Comparison of ENCODE assay signal across 27 cellular contexts in genomic region chrX:43586855-43587254, GRCh38.
DNase-seq lines count a peak whose midpoint lies in the region; ATAC-seq, FAIRE-seq and TF ChIP-seq lines count a peak whose summit lies in the region.
"Had no signal": no experiment of that assay in that cellular context is flagged by ENCODE, and none has a peak within 500 bp of the region (broad histone marks: within the 10 kb centered on the region; RNA-seq: fewer than 3 reads in every experiment).

No MANE protein-coding gene starts in this region.

- H3K79me2 ChIP-seq in astrocyte (ENCODE audit: insufficient read depth, low read length) (no peaks in the 10 kb centered on the region), Karpas-422 (ENCODE audit: low read length) (no peaks in the 10 kb centered on the region)

- intact Hi-C loops in colonic mucosa (cut with DNase I) = no loop called here
- intact Hi-C loops in left colon (cut with DNase I, micrococcal nuclease) = no loop called here

- TF ChIP-seq CTCF in astrocyte (IDR thresholded peaks at IDR 0.05; ENCODE audit: insufficient read depth, low read depth, low read length) = no peak
- no peak for TF ChIP-seq CTCF in colonic mucosa (IDR thresholded peaks at IDR 0.05)

- H3K27ac ChIP-seq in astrocyte (ENCODE audit: low read depth, low read length) (no peak overlapping the region), colonic mucosa (peak overlapping the region; percentile 42), small intestine (ENCODE audit: low read depth in 1 of 2, low read length in 1 of 2) (no peak overlapping the region), Karpas-422 (ENCODE audit: low read length) (no peak overlapping the region)
- H3K27ac ChIP-seq: A549; BLaER1 treated with 17β-estradiol and CSF1 and Interleukin-3, amounts not matched to agents 10 nM and 100 nM; GM23248 had no signal

- no peaks in the 10 kb centered on the region for H3K4me1 Mint-ChIP-seq in astrocyte (ENCODE audit: low read depth, unreplicated experiment)
- H3K4me1 Mint-ChIP-seq: CD8-positive, alpha-beta memory T cell had no signal

- no peaks in the 10 kb centered on the region for H3K9me2 ChIP-seq in Karpas-422 (replicated peaks; ENCODE audit: insufficient read depth, low read length)

- no peak overlapping the region for H3K4me3 Mint-ChIP-seq in astrocyte (ENCODE audit: unreplicated experiment)
- H3K4me3 Mint-ChIP-seq: CD14-positive monocyte; CD4-positive, alpha-beta T cell; CD8-positive, alpha-beta memory T cell had no signal

- H3K4me2 ChIP-seq in astrocyte (ENCODE audit: low read length) (no peak overlapping the region), Karpas-422 (ENCODE audit: low read depth, low read length, poor library complexity, severe bottlenecking) (no peak overlapping the region)
- H3K4me2 ChIP-seq: A549; BLaER1 treated with 17β-estradiol and CSF1 and Interleukin-3, amounts not matched to agents 10 nM and 100 nM had no signal

- WGBS in small intestine, 3 donors = 10 to 44% (median 22%) methylated on average over 3 of the region's 3 CpGs

- H3K4me3 ChIP-seq in astrocyte (ENCODE audit: insufficient read depth, low read depth, low read length) (no peak overlapping the region), colonic mucosa (no peak overlapping the region), small intestine (ENCODE audit: low read depth in 1 of 2, low read length in 2 of 2) (no peak overlapping the region), Karpas-422 (ENCODE audit: low read length) (no peak overlapping the region)
- H3K4me3 ChIP-seq: A549; BLaER1 treated with 17β-estradiol and CSF1 and Interleukin-3, amounts not matched to agents 10 nM and 100 nM; GM12878; GM23248 had no signal

- H3K27ac Mint-ChIP-seq in astrocyte (ENCODE audit: unreplicated experiment) = no peak overlapping the region
- H3K27ac Mint-ChIP-seq: CD14-positive monocyte; CD4-positive, alpha-beta T cell; CD8-positive, alpha-beta memory T cell had no signal

- H3K4me1 ChIP-seq in astrocyte (ENCODE audit: insufficient read depth, low read length) (no peaks in the 10 kb centered on the region), colonic mucosa (no peaks in the 10 kb centered on the region), small intestine (ENCODE audit: control insufficient read depth in 2 of 2, insufficient read depth in 1 of 2, low read depth in 1 of 2, low read length in 1 of 2) (no peaks in the 10 kb centered on the region), Karpas-422 (ENCODE audit: low read length) (no peaks in the 10 kb centered on the region)
- H3K4me1 ChIP-seq: A549; BE2C; BLaER1 treated with 17β-estradiol and CSF1 and Interleukin-3, amounts not matched to agents 10 nM and 100 nM had no signal

- H3K9ac ChIP-seq in astrocyte (ENCODE audit: low read length) (no peak overlapping the region), colonic mucosa (ENCODE audit: low read depth in 2 of 2, low read length in 2 of 2) (no peak overlapping the region), Karpas-422 (ENCODE audit: low read length) (no peak overlapping the region)
- H3K9ac ChIP-seq: BLaER1 treated with 17β-estradiol and CSF1 and Interleukin-3, amounts not matched to agents 10 nM and 100 nM; GM23248 had no signal

- no peaks in the 10 kb centered on the region for H4K20me1 ChIP-seq in astrocyte (ENCODE audit: insufficient read depth, low read length)
- H4K20me1 ChIP-seq in Karpas-422 (ENCODE audit: insufficient read depth, low read depth, low read length) = no peaks in the 10 kb centered on the region
- H4K20me1 ChIP-seq: BLaER1 treated with 17β-estradiol and CSF1 and Interleukin-3, amounts not matched to agents 10 nM and 100 nM had no signal

- H2AFZ ChIP-seq in astrocyte (ENCODE audit: low read depth, low read length) (no peak overlapping the region), Karpas-422 (ENCODE audit: low read length) (no peak overlapping the region)
- H2AFZ ChIP-seq: GM23248 had no signal

- no peaks in the 10 kb centered on the region for H3K9me3 Mint-ChIP-seq in astrocyte (ENCODE audit: unreplicated experiment)
- H3K9me3 Mint-ChIP-seq: CD4-positive, alpha-beta T cell had no signal

- no peaks in the 10 kb centered on the region for H3K36me3 ChIP-seq in astrocyte (ENCODE audit: insufficient read depth, low read length)
- no peaks in the 10 kb centered on the region for H3K36me3 ChIP-seq in colonic mucosa
- no peaks in the 10 kb centered on the region for H3K36me3 ChIP-seq in small intestine (ENCODE audit: control insufficient read depth in 2 of 2, insufficient read depth in 2 of 2, low read length in 2 of 2)
- H3K36me3 ChIP-seq in Karpas-422 (ENCODE audit: insufficient read depth, low read length) = no peaks in the 10 kb centered on the region
- H3K36me3 ChIP-seq: BE2C; BLaER1 treated with 17β-estradiol and CSF1 and Interleukin-3, amounts not matched to agents 10 nM and 100 nM had no signal

- H3K27me3 Mint-ChIP-seq in astrocyte (ENCODE audit: low read depth, unreplicated experiment) = no peaks in the 10 kb centered on the region
- H3K27me3 Mint-ChIP-seq: CD4-positive, alpha-beta T cell had no signal

- FAIRE-seq in astrocyte (lab: Jason Lieb, UNC) = peak; percentile 26
- no peak for FAIRE-seq in small intestine (lab: Jason Lieb, UNC)
- FAIRE-seq: A549, D721Med, GM12878, GM19239, H1 had no signal

- no peaks in the 10 kb centered on the region for H3K36me3 Mint-ChIP-seq in astrocyte (ENCODE audit: low read depth, unreplicated experiment)
- H3K36me3 Mint-ChIP-seq: CD14-positive monocyte; CD8-positive, alpha-beta memory T cell had no signal

- H3K9me3 ChIP-seq in astrocyte (ENCODE audit: insufficient read depth, low read depth, low read length) = no peaks in the 10 kb centered on the region
- H3K9me3 ChIP-seq in colonic mucosa = no peaks in the 10 kb centered on the region
- no peaks in the 10 kb centered on the region for H3K9me3 ChIP-seq in small intestine (ENCODE audit: control insufficient read depth, low read depth)
- peaks cover 3% of the 10 kb centered on the region for H3K9me3 ChIP-seq in Karpas-422 (ENCODE audit: low read length)
- H3K9me3 ChIP-seq: A549, BE2C had no signal

- no peak for DNase-seq in astrocyte (ENCODE audit: low read depth)
- peak; percentile 51 for DNase-seq in colonic mucosa
- no peak for DNase-seq in left colon
- DNase-seq in small intestine = peak; percentile 70
- no peak for DNase-seq in stimulated activated CD4-positive, alpha-beta T cell treated with anti-CD3 and anti-CD28 coated beads, Interleukin-2, amount 100 ng/mL, for 24 hours
- DNase-seq in NCI-H2107 (lab: John Stamatoyannopoulos, UW) = no peak
- DNase-seq in Karpas-422 = no peak
- DNase-seq: 8988T; ACHN; AML-193; BE2C; CD4-positive, alpha-beta T cell; CD8-positive, alpha-beta memory T cell; DMS 273 treated with DMSO at 0.1 percent for 48 hours; DMS79; EL; GDM1; GM23248; H7; HCEC 1CT had no signal

- no peaks in the 10 kb centered on the region for H3K27me3 ChIP-seq in astrocyte (ENCODE audit: insufficient read depth, low read length)
- no peaks in the 10 kb centered on the region for H3K27me3 ChIP-seq in colonic mucosa
- no peaks in the 10 kb centered on the region for H3K27me3 ChIP-seq in small intestine (ENCODE audit: control insufficient read depth in 2 of 2, insufficient read depth in 2 of 2, low read length in 2 of 2)
- H3K27me3 ChIP-seq in Karpas-422 (ENCODE audit: low read length) = no peaks in the 10 kb centered on the region
- H3K27me3 ChIP-seq: BE2C had no signal

- peak; percentile 74 for ATAC-seq in left colon
- ATAC-seq: A549, GM12878 had no signal

Comparison
In these comparisons a context has a peak if more than half of its experiments do, and no peak if none do; other contexts are left out.
1. DNase-seq: peak in colonic mucosa (single experiment) and small intestine (single experiment); none in astrocyte (single experiment), left colon (0 of 2), stimulated activated CD4-positive, alpha-beta T cell treated with anti-CD3 and anti-CD28 coated beads, Interleukin-2, amount 100 ng/mL, for 24 hours (0 of 2), NCI-H2107 (single experiment) and Karpas-422 (single experiment).